ENCODE assay signal across 8 cellular contexts in the genomic region with DNA sequence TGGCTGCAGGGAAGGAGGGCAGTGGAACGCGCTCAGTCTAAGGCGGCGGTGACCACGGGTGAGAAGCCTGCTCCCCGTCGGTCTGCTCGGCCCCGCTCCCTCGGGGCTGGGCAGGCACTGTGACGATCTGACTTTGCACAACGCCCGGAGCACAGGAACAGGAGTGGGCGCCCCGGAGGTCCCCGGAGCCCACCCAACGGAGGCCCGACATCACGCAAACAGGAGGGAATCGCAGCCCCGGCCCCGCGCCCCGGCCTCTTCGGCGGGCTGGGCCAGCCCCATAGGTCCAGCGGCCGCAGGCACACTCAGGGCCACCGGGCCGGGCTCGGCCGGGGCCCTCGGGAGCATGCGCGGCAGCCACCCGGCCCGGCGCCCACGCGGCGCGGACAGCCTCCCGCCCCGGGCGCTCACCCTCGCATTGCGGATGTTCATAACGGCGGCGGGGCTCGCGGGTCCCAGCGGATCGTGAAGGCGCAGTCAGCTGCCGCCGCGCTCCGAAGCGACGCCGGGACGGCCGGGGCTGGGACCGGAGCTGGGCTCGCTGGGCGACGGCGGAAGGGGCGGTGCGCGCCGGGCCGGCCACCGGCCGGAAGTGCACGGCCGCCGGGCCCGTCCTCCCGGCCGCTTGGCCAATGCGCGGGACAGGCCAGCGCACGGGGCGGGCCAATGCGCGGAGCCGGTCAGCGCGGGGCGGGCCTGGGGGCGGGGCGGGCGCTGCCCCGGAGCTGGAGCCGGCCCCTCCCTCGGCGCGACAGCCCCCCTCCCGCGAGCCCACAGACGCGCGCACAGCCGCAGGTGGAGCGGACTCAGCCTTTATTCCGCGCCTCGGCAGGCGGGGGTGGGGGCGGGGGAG. TPM values are rescaled to one million over a fixed set of nuclear protein-coding genes. Genes with fewer than 3 reads are reported as not detected.
DNase-seq lines count a peak whose midpoint lies in the region; ATAC-seq and TF ChIP-seq lines count a peak whose summit lies in the region.

A gene (minus strand): TSS at position 565 of the 853 bp plus-strand sequence. CDS start 133 bp downstream, at position 432.

- ATAC-seq in HG02623 (IDR thresholded peaks at IDR 0.05; ENCODE audit: unreplicated experiment), result peak; percentile 83
- ATAC-seq in gastrocnemius medialis, result peak; percentile 93 to 94

- H3K9me3 ChIP-seq in breast epithelium (no peaks in the 10 kb centered on the region), iPS-18c (ENCODE audit: control insufficient read depth, insufficient read depth, low read length) (peaks cover 9% of the 10 kb centered on the region), gastrocnemius medialis (no peaks in the 10 kb centered on the region)

- H3K4me1 ChIP-seq in breast epithelium (no peaks in the 10 kb centered on the region), gastrocnemius medialis (peaks cover 0 to 13% of the 10 kb centered on the region in 2 donors)

- TF ChIP-seq POLR2A in breast epithelium (IDR thresholded peaks at IDR 0.05), result no peak
- TF ChIP-seq POLR2A in gastrocnemius medialis (IDR thresholded peaks at IDR 0.05), result peak; percentile 52 to 76

- intact Hi-C loops in breast epithelium (cut with DNase I; ENCODE audit: low total_unique reads) (no loop called here), gastrocnemius medialis (cut with DNase I; ENCODE audit: low total_unique reads) (no loop called here)

- H3K27me3 ChIP-seq in breast epithelium, result peaks cover 0 to 18% of the 10 kb centered on the region in 2 donors
- H3K27me3 ChIP-seq in gastrocnemius medialis, result no peaks in the 10 kb centered on the region

- DNase-seq in NCI-H524 (lab: John Stamatoyannopoulos, UW), result peak; percentile 67 to 77
- DNase-seq in NCI-H524 treated with DMSO at 0.1 percent for 48 hours (lab: John Stamatoyannopoulos, UW), result no peak
- DNase-seq in NCI-H1105 treated with DMSO at 0.1 percent for 48 hours (lab: John Stamatoyannopoulos, UW), result peak; percentile 80
- peak; percentile 23 for DNase-seq in T1000 (lab: John Stamatoyannopoulos, UW)
- DNase-seq in breast epithelium (ENCODE audit: low spot score in 2 of 2), result peak; percentile 55 to 63
- DNase-seq in gastrocnemius medialis, result peak; percentile 35 to 68

- H3K27ac ChIP-seq in breast epithelium (peak within 1 kb of the TSS in 1 of 2 donors; percentile 52), gastrocnemius medialis (peak within 1 kb of the TSS; percentile 70 to 80 (median 78))

- no peak for TF ChIP-seq CTCF in breast epithelium (IDR thresholded peaks at IDR 0.05)
- TF ChIP-seq CTCF in gastrocnemius medialis (IDR thresholded peaks at IDR 0.05 in 4 of 5, conservative IDR thresholded peaks at IDR 0.05 in 1 of 5), result no peak

- in situ Hi-C loops in gastrocnemius medialis (cut with MboI; ENCODE audit: low sequenced_read_pairs in 4 of 4), result loop anchor here in 1 of 4 donors (25.0 kb wide), 1 partner anchor 147 kb away; a partner anchor contains a TSS

- H3K4me3 ChIP-seq in breast epithelium, result peak within 1 kb of the TSS; percentile 62 to 88 (median 63)
- H3K4me3 ChIP-seq in iPS-18c (ENCODE audit: insufficient read depth, low read depth, low read length), result peak within 1 kb of the TSS; percentile 63
- peak within 1 kb of the TSS; percentile 59 to 74 (median 64) for H3K4me3 ChIP-seq in gastrocnemius medialis

- H3K36me3 ChIP-seq in breast epithelium (no peaks in the 10 kb centered on the region), gastrocnemius medialis (peaks cover 0 to 25% of the 10 kb centered on the region in 2 donors)

RNA-seq across cellular contexts. Expression of the gene that starts here (rescaled TPM):
- total RNA-seq in breast epithelium (10 to 100 TPM; 57.7 to 81.0 (median 79.2) TPM), gastrocnemius medialis (100 to 1,000 TPM in 2 of 4 donors, 10 to 100 TPM in 2; 76.3 to 175 (median 111) TPM)
